Comparison of ENCODE assay signal across 10 cellular contexts in the genomic region with DNA sequence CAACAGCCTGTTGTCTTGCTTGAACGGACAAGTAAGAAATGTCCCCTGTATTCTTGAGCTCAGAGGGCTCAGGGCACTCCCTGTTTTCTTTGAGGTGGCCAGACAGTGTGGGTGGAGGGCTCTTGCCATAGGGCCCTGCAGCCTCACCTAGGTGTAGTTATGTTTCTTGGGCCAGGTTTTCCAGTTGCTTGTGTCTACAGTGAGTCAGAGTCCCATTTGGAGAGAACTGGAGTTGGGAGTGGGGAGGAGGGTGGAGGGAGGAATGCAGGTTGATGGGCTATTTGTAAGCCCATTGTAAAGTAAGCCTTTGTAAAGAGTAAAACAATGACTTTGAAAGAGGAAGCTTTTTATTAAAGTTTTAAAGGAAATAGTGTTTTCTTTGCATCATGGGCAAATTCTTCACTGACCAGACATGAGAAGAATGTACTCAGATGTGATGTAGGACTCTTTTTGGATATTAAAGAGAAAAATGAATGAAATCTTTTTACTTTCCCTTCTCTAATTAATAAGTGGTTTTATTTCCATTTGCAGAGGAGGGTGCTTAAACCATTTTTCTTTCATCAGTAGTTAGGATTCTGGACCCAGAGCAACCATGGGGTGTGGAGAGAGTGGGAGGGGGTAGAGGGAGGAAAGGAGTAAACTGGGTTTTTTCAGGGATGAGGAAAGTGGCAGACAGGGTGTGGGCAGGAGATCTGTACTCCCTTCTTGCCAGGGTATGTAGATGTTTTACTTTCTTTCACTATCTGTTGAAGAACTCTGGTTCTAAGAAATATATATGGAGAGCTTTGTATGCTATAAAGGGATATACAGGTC. TPM values are rescaled to one million over a fixed set of nuclear protein-coding genes. Genes with fewer than 3 reads are reported as not detected.
DNase-seq lines count a peak whose midpoint lies in the region; ATAC-seq and TF ChIP-seq lines count a peak whose summit lies in the region.
"Had no signal": no experiment of that assay in that cellular context is flagged by ENCODE, and none has a peak within 500 bp of the region (broad histone marks: within the 10 kb centered on the region; RNA-seq: fewer than 3 reads in every experiment).

No MANE protein-coding gene starts in this region.

- H4K20me1 ChIP-seq in PC-9 (ENCODE audit: insufficient read depth), result no peaks in the 10 kb centered on the region; the same call in 1 of the 2 replicates

- no peak for TF ChIP-seq CTCF in C4-2B (conservative IDR thresholded peaks at IDR 0.05)
- TF ChIP-seq CTCF in PC-9 (conservative IDR thresholded peaks at IDR 0.05), result no peak
- TF ChIP-seq CTCF in nephron (IDR thresholded peaks at IDR 0.05; ENCODE audit: unreplicated experiment in 3 of 3), result no peak

- H3K27ac ChIP-seq in C4-2B (peak overlapping the region; percentile 61), PC-9 (peak overlapping the region; percentile 59), epithelial cell of prostate (peak overlapping the region; percentile 93)
- H3K27ac ChIP-seq: SK-N-MC had no signal

- no peaks in the 10 kb centered on the region for H3K27me3 ChIP-seq in PC-9 (ENCODE audit: insufficient read depth, low read depth)

- intact Hi-C loops in PC-9 (cut with micrococcal nuclease; ENCODE audit: unreplicated experiment), result loop anchor here (1.0 to 2.0 kb wide), 5 partner anchors 17 to 57 kb away; no protein-coding TSS in a partner anchor

- peaks cover 58% of the 10 kb centered on the region for H3K4me1 ChIP-seq in PC-9 (replicated peaks; ENCODE audit: insufficient read depth)

- TSS peak; percentile 69 for BruUV-seq in PC-9 (replicated peaks; lab: Mats Ljungman, UMichigan)

- CTCF ChIA-PET in PC-9 (lab: Charles Lee), result interaction anchor here (0.7 to 2.1 kb wide), 7 partner anchors 8 to 61 kb away, joined by 3 to 13 read pairs (median 3); no protein-coding TSS in a partner anchor

- no peaks in the 10 kb centered on the region for H3K9me3 Mint-ChIP-seq in nephron
- H3K9me3 Mint-ChIP-seq in activated T-cell treated with anti-CD3 and anti-CD28 coated beads, Interleukin-2, amount 50 U/mL, for 4 hours, result no peaks in the 10 kb centered on the region

- H3K9me2 ChIP-seq in PC-9 (ENCODE audit: insufficient read depth), result no peaks in the 10 kb centered on the region

- no peak for ATAC-seq in activated T-cell treated with anti-CD3 and anti-CD28 coated beads, Interleukin-2, amount 50 U/mL, for 4 hours
- no peak for ATAC-seq in GM18868 (IDR thresholded peaks at IDR 0.05; ENCODE audit: unreplicated experiment)

- H2AFZ ChIP-seq in PC-9, result no peak overlapping the region

- no peaks in the 10 kb centered on the region for H3K27me3 Mint-ChIP-seq in nephron (ENCODE audit: low read depth)
- H3K27me3 Mint-ChIP-seq in activated T-cell treated with anti-CD3 and anti-CD28 coated beads, Interleukin-2, amount 50 U/mL, for 4 hours (ENCODE audit: low read depth), result no peaks in the 10 kb centered on the region

- H3K4me3 ChIP-seq in PC-9, result no peak overlapping the region
- H3K4me3 ChIP-seq: SK-N-MC had no signal

- peaks cover 32% of the 10 kb centered on the region for H3K79me2 ChIP-seq in PC-9 (ENCODE audit: low read depth)

- H3K4me1 Mint-ChIP-seq in nephron, result peaks cover 74% of the 10 kb centered on the region
- peaks cover 6% of the 10 kb centered on the region for H3K4me1 Mint-ChIP-seq in activated T-cell treated with anti-CD3 and anti-CD28 coated beads, Interleukin-2, amount 50 U/mL, for 4 hours (ENCODE audit: low read depth)

- no peaks in the 10 kb centered on the region for H3K9me3 ChIP-seq in PC-9 (ENCODE audit: insufficient read depth, low read depth)

- POLR2A ChIA-PET in PC-9 (lab: Charles Lee; ENCODE audit: unreplicated experiment), result interaction anchor here (0.5 to 1.3 kb wide), 7 partner anchors 8 to 1629 kb away, joined by 3 to 8 read pairs (median 4); no protein-coding TSS in a partner anchor

- no peaks in the 10 kb centered on the region for H3K36me3 ChIP-seq in PC-9 (ENCODE audit: low read depth)

- H3K4me2 ChIP-seq in PC-9, result peak overlapping the region; percentile 46

- H3K27ac Mint-ChIP-seq in nephron, result peak overlapping the region; percentile 67 to 92 (median 83)

- peak overlapping the region; percentile 62 to 89 (median 86) for H3K4me3 Mint-ChIP-seq in nephron
- no peak overlapping the region for H3K4me3 Mint-ChIP-seq in activated T-cell treated with anti-CD3 and anti-CD28 coated beads, Interleukin-2, amount 50 U/mL, for 4 hours

- H3K36me3 Mint-ChIP-seq in nephron (ENCODE audit: low read depth), result peaks cover 9% of the 10 kb centered on the region
- H3K36me3 Mint-ChIP-seq in activated T-cell treated with anti-CD3 and anti-CD28 coated beads, Interleukin-2, amount 50 U/mL, for 4 hours (ENCODE audit: insufficient read depth), result no peaks in the 10 kb centered on the region

- peaks cover 31% of the 10 kb centered on the region for H3F3A ChIP-seq in PC-9 (ENCODE audit: insufficient read depth, low read depth)

- peak; percentile 81 to 90 for DNase-seq in PC-9
- DNase-seq in epithelial cell of prostate (ENCODE audit: low read depth, low spot score), result no peak
- no peak for DNase-seq in NOMO-1 treated with dmso at 0.1 percent for 144 hours (lab: John Stamatoyannopoulos, UW; ENCODE audit: unreplicated experiment)
- no peak for DNase-seq in activated T-cell treated with anti-CD3 and anti-CD28 coated beads, Interleukin-2, amount 50 U/mL, for 4 hours
- no peak for DNase-seq in NCI-H1930 (lab: John Stamatoyannopoulos, UW)
- DNase-seq: activated gamma-delta T cell treated with Interleukin-2 at 50 U/mL for 16 hours had no signal

RNA-seq across cellular contexts. Expression of a gene that starts 45.1 kb away (rescaled TPM):
- total RNA-seq in PC-9 (2021), result 189 and 199 TPM in 2 replicates
- 100 to 1,000 TPM; 104 to 128 (median 120) TPM for total RNA-seq in activated T-cell treated with anti-CD3 and anti-CD28 coated beads, Interleukin-2, amount 50 U/mL, for 4 hours

Comparison
In these comparisons a context has a peak if more than half of its experiments do, and no peak if none do; other contexts are left out.
1. DNase-seq: peak in PC-9 (2 of 2); none in epithelial cell of prostate (single experiment), NOMO-1 treated with dmso at 0.1 percent for 144 hours (single experiment), activated T-cell treated with anti-CD3 and anti-CD28 coated beads, Interleukin-2, amount 50 U/mL, for 4 hours (single experiment) and NCI-H1930 (0 of 2).
2. Peak in every context shown above with its lines, with median percentiles within 50 percentile points of each other: H3K27ac ChIP-seq.